17 cellular contexts compared by ENCODE assay signal in the genomic region with DNA sequence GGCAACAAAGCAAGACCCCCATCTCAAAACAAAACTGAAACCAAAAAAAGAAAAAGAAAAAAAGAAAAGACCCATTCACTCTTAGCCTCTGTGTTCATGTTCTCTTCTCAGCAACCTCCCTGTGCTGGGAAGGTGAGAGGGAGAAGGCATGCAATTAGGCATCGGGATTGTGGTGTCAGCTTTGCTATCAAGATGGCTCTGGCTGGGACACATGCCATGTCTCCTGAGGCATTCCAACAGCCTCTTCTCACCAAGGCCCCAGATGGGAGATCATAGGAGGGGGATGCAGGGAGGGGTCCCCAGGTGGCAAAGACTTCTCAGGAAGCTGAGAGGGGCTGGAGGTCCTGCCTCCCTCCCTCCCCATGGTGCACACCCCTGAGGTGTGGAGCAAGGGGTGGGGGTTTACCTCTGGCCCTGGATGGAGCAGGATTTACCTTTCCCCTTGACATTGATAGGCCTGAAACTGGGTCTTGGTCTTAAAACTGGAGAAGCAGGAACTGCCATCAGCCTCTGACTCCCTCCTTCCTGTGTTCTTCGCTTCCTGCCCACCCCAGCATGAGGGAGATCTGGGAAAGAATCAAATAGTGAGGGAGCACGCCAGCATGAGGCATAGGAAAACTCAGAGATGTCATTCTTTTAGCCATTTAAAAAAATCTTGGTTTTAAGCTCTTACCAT.
"Had no signal": no experiment of that assay in that cellular context is flagged by ENCODE, and none has a peak within 500 bp of the region (broad histone marks: within the 10 kb centered on the region; RNA-seq: fewer than 3 reads in every experiment).

No MANE protein-coding gene starts in this region.

- H3K27me3 Mint-ChIP-seq: activated CD8-positive, alpha-beta T cell treated with anti-CD3 and anti-CD28 coated beads for 36 hours; T-cell had no signal

- DNase-seq: activated CD4-positive, alpha-beta T cell treated with anti-CD3 and anti-CD28 coated beads for 4 hours; activated CD8-positive, alpha-beta memory T cell treated with anti-CD3 and anti-CD28 coated beads, Interleukin-2, amount 50 U/mL, for 4 hours; activated CD8-positive, alpha-beta T cell treated with anti-CD3 and anti-CD28 coated beads for 36 hours; activated naive CD4-positive, alpha-beta T cell; activated naive CD8-positive, alpha-beta T cell treated with anti-CD3 and anti-CD28 coated beads, Interleukin-2, amount 50 U/mL, for 24 hours; kidney glomerular epithelial cell; T-cell; T1000 had no signal

- H3K4me1 ChIP-seq: ascending aorta had no signal

- H3K4me1 Mint-ChIP-seq: stimulated activated memory B cell treated with anti-CD40 and anti-IgM and Interleukin-4, amounts not matched to agents 10 μg/mL and 1 μg/mL and 100 μg/mL, for 72 hours; T-cell had no signal

- H3K9me3 ChIP-seq: ascending aorta, gastroesophageal sphincter, tibial nerve had no signal

- H3K36me3 ChIP-seq: ascending aorta, cardiac muscle cell, gastroesophageal sphincter, tibial nerve had no signal

- H3K27me3 ChIP-seq: ascending aorta, cardiac muscle cell, gastroesophageal sphincter, tibial nerve had no signal

- ATAC-seq: activated CD8-positive, alpha-beta T cell treated with anti-CD3 and anti-CD28 coated beads for 36 hours; activated naive CD8-positive, alpha-beta T cell treated with anti-CD3 and anti-CD28 coated beads, Interleukin-2, amount 50 U/mL, for 24 hours; gastroesophageal sphincter; stimulated activated memory B cell treated with anti-CD40 and anti-IgM and Interleukin-4, amounts not matched to agents 10 μg/mL and 1 μg/mL and 100 μg/mL, for 72 hours; T-cell had no signal

- H3K36me3 Mint-ChIP-seq: mesothelial cell of epicardium; stimulated activated memory B cell treated with anti-CD40 and anti-IgM and Interleukin-4, amounts not matched to agents 10 μg/mL and 1 μg/mL and 100 μg/mL, for 72 hours; T-cell had no signal

- H3K9me3 Mint-ChIP-seq: activated CD8-positive, alpha-beta T cell treated with anti-CD3 and anti-CD28 coated beads for 36 hours; activated naive CD8-positive, alpha-beta T cell treated with anti-CD3 and anti-CD28 coated beads, Interleukin-2, amount 50 U/mL, for 24 hours; mesothelial cell of epicardium; stimulated activated memory B cell treated with anti-CD40 and anti-IgM and Interleukin-4, amounts not matched to agents 10 μg/mL and 1 μg/mL and 100 μg/mL, for 72 hours; T-cell had no signal

- H3K4me3 Mint-ChIP-seq: activated CD8-positive, alpha-beta T cell treated with anti-CD3 and anti-CD28 coated beads for 36 hours; mesothelial cell of epicardium; stimulated activated memory B cell treated with anti-CD40 and anti-IgM and Interleukin-4, amounts not matched to agents 10 μg/mL and 1 μg/mL and 100 μg/mL, for 72 hours; T-cell had no signal

- H3K4me3 ChIP-seq: ascending aorta, cardiac muscle cell, gastroesophageal sphincter, smooth muscle cell, tibial nerve had no signal

- H3K4me2 ChIP-seq: smooth muscle cell had no signal

- H3K27ac Mint-ChIP-seq: activated CD8-positive, alpha-beta T cell treated with anti-CD3 and anti-CD28 coated beads for 36 hours; activated naive CD8-positive, alpha-beta T cell treated with anti-CD3 and anti-CD28 coated beads, Interleukin-2, amount 50 U/mL, for 24 hours; mesothelial cell of epicardium; stimulated activated memory B cell treated with anti-CD40 and anti-IgM and Interleukin-4, amounts not matched to agents 10 μg/mL and 1 μg/mL and 100 μg/mL, for 72 hours; T-cell had no signal

- FAIRE-seq: colon had no signal

- H3K27ac ChIP-seq: ascending aorta, cardiac muscle cell, gastroesophageal sphincter, tibial nerve, VCaP had no signal
